ENCODE assay signal across 1 cellular context in the genomic region with DNA sequence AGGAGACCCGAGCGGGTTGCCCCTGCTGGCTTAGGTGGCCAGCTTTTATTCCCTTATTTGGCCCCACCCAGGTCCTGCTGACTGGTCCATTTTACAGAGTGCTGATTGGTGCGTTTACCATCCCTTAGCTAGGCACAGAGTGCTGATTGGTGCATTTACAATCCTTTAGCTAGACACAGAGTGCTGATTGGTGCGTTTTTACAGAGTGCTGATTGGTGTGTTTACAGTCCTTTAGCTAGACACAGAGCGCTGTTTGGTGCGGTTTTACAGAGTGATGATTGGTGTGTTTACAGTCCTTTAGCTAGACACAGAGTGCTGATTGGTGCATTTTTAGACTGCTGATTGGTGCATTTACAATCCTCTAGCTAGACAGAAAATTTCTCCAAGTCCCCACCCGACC. TPM values are rescaled to one million over a fixed set of nuclear protein-coding genes. Genes with fewer than 3 reads are reported as not detected.
"Had no signal": no experiment of that assay in that cellular context is flagged by ENCODE, and none has a peak within 500 bp of the region (broad histone marks: within the 10 kb centered on the region; RNA-seq: fewer than 3 reads in every experiment).

No MANE protein-coding gene starts in this region.

RNA-seq across cellular contexts. Expression of gene CAMK1D, which starts 39.6 kb away (rescaled TPM):
- total RNA-seq: RPMI7951 had no signal
